8 cellular contexts compared by ENCODE assay signal in the genomic region with DNA sequence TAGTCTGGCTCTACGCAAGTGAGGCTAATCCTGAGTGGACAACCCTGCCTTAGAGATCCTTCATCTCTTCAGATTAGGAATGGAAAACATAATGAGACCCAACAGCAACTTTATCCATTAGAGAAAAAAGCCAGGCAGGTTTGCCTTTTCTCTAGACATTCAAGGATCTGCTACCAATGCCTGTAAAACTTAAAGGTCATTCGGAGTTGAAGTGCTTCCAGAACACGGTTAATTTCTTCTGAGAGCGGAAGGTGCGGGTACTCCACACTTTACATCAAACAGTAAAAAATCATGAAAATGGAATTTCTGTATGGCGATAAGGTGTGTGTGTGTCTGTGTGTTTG.
DNase-seq lines count a peak whose midpoint lies in the region; ATAC-seq and TF ChIP-seq lines count a peak whose summit lies in the region.

No MANE protein-coding gene starts in this region.

- H3K27me3 Mint-ChIP-seq in HFFc6 (ENCODE audit: insufficient read depth) (no peaks in the 10 kb centered on the region), naive B cell (no peaks in the 10 kb centered on the region)
- no peaks in the 10 kb centered on the region for H3K27me3 Mint-ChIP-seq in central memory CD8-positive, alpha-beta T cell

- peaks cover 25% of the 10 kb centered on the region for H3K4me1 Mint-ChIP-seq in HFFc6 (ENCODE audit: low read depth)
- peaks cover 20% of the 10 kb centered on the region for H3K4me1 Mint-ChIP-seq in central memory CD8-positive, alpha-beta T cell
- H3K4me1 Mint-ChIP-seq in naive B cell, result peaks cover 8 to 16% (median 12%) of the 10 kb centered on the region in 3 donors

- peak overlapping the region; percentile 91 for H3K4me3 Mint-ChIP-seq in HFFc6
- H3K4me3 Mint-ChIP-seq in central memory CD8-positive, alpha-beta T cell, result peak overlapping the region; percentile 87
- H3K4me3 Mint-ChIP-seq in naive B cell, result peak overlapping the region; percentile 88 to 94 (median 91)

- TF ChIP-seq CTCF in AG04449 (IDR thresholded peaks at IDR 0.05; ENCODE audit: insufficient read depth, low read length, missing control alignments), result no peak
- no peak for TF ChIP-seq CTCF in HFFc6 (IDR thresholded peaks at IDR 0.05)

- H3K36me3 Mint-ChIP-seq in HFFc6 (ENCODE audit: low read depth) (no peaks in the 10 kb centered on the region), naive B cell (no peaks in the 10 kb centered on the region)
- peaks cover 5% of the 10 kb centered on the region for H3K36me3 Mint-ChIP-seq in central memory CD8-positive, alpha-beta T cell (ENCODE audit: insufficient read depth)

- H3K4me3 ChIP-seq in AG04449 (ENCODE audit: low read depth, low read length), result peak overlapping the region; percentile 80

- H3K9me3 Mint-ChIP-seq in HFFc6 (no peaks in the 10 kb centered on the region), naive B cell (no peaks in the 10 kb centered on the region)
- H3K9me3 Mint-ChIP-seq in central memory CD8-positive, alpha-beta T cell, result no peaks in the 10 kb centered on the region

- POLR2A ChIA-PET in AG04449 (lab: Yijun Ruan, JAX), result interaction anchor here (0.6 kb wide), 1 partner anchor 10 kb away, joined by 3 read pairs; no protein-coding TSS in a partner anchor

- DNase-seq in AG04449 (ENCODE audit: low read depth, low spot score) (no peak), HFFc6 (no peak), naive B cell (no peak), NCI-H226 (no peak), midbrain (lab: John Stamatoyannopoulos, UW) (no peak)
- DNase-seq in central memory CD8-positive, alpha-beta T cell (ENCODE audit: low spot score in 2 of 2), result no peak
- DNase-seq in activated CD4-positive, CD25-positive, alpha-beta regulatory T cell (lab: John Stamatoyannopoulos, UW), result no peak

- H3K27ac Mint-ChIP-seq in HFFc6, result peak overlapping the region; percentile 90
- peak overlapping the region; percentile 84 for H3K27ac Mint-ChIP-seq in central memory CD8-positive, alpha-beta T cell (ENCODE audit: low read depth)
- H3K27ac Mint-ChIP-seq in naive B cell, result peak overlapping the region in 5 of 6 donors; percentile 36 to 80 (median 66)

- CTCF ChIA-PET in AG04449 (lab: Yijun Ruan, JAX), result interaction anchor here (1.0 kb wide), 1 partner anchor 940 kb away, joined by 3 read pairs; no protein-coding TSS in a partner anchor

- no peak for ATAC-seq in central memory CD8-positive, alpha-beta T cell (replicated peaks; ENCODE audit: extremely low read depth, poor library complexity, severe bottlenecking)
- no peak for ATAC-seq in naive B cell (ENCODE audit: low read depth in 2 of 2)
- ATAC-seq in GM19324 (IDR thresholded peaks at IDR 0.05; ENCODE audit: low FRiP score, unreplicated experiment), result no peak
